Comparison of ENCODE assay signal across 10 cellular contexts in the genomic region with DNA sequence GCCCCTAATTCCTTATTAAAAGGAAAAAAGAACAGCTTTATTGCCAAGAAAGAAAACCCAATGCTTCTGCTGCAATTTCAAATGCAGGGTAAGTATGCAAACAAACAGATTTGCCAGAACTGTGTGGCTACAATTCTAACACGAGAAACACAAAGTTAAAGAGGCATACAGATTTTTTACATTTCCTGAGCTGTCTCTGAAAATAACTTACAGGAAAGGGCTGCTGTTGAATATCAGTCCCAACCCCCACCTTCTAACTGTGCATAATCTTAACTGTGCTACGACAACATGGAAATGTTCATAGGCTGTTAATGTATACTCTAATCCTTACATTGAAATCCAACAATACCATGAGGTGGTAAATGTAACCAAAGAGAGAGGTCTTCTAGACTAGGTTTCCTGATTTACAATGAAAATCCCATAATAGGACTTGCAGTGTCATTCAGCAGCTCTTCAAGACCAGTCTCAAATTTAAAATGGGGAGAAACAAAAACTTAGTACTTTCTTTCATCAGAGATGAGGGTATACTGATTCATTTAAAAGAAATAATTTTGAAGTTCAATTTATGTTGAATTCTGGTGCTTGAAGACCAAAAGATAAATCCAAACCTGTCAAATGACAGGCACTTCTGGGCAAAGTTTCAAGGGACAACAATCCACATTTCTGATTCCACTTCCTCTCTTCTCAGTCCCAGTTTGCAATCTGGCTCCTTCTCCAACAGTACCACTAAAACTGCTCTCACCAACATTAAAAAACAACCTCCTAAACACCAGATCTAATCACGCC. TPM values are rescaled to one million over a fixed set of nuclear protein-coding genes. Genes with fewer than 3 reads are reported as not detected.
DNase-seq lines count a peak whose midpoint lies in the region; FAIRE-seq and TF ChIP-seq lines count a peak whose summit lies in the region.
"Had no signal": no experiment of that assay in that cellular context is flagged by ENCODE, and none has a peak within 500 bp of the region (broad histone marks: within the 10 kb centered on the region; RNA-seq: fewer than 3 reads in every experiment).

No MANE protein-coding gene starts in this region.

- H3K4me3 Mint-ChIP-seq in HFFc6, result peak overlapping the region; percentile 29

- no peak for TF ChIP-seq POLR2A in transverse colon (IDR thresholded peaks at IDR 0.05)

- H3K4me3 ChIP-seq in ascending aorta, result no peak overlapping the region
- H3K4me3 ChIP-seq in transverse colon, result no peak overlapping the region
- H3K4me3 ChIP-seq: testis had no signal

- H3K27me3 ChIP-seq in ascending aorta, result no peaks in the 10 kb centered on the region
- no peaks in the 10 kb centered on the region for H3K27me3 ChIP-seq in layer of hippocampus (ENCODE audit: control insufficient read depth, insufficient read depth, low read length)
- H3K27me3 ChIP-seq in transverse colon, result no peaks in the 10 kb centered on the region
- H3K27me3 ChIP-seq: testis had no signal

- in situ Hi-C loops in transverse colon (cut with MboI; ENCODE audit: low pct_ligation_motif_present in 1 of 4, low pct_unique_long_range_greater_than_20kb in 1 of 4, low sequenced_read_pairs in 3 of 4), result no loop called here

- H3K27ac ChIP-seq in ascending aorta (peak overlapping the region; percentile 66 to 72), layer of hippocampus (ENCODE audit: low read depth, low read length) (peak overlapping the region; percentile 46), transverse colon (peak overlapping the region; percentile 62 to 78 (median 75))

- H3K36me3 ChIP-seq in ascending aorta (no peaks in the 10 kb centered on the region), transverse colon (no peaks in the 10 kb centered on the region)

- H3K4me1 ChIP-seq in ascending aorta, result peaks cover 10 to 39% of the 10 kb centered on the region in 2 donors
- H3K4me1 ChIP-seq in transverse colon, result peaks cover 27 to 81% (median 43%) of the 10 kb centered on the region in 4 donors

- no peak for FAIRE-seq in frontal cortex (lab: Jason Lieb, UNC)

- H3K4me1 Mint-ChIP-seq in HFFc6 (ENCODE audit: low read depth), result peaks cover 72% of the 10 kb centered on the region

- H3K27me3 Mint-ChIP-seq in HFFc6 (ENCODE audit: insufficient read depth), result no peaks in the 10 kb centered on the region; the same call in 1 of the 2 replicates

- TF ChIP-seq EP300 in transverse colon (IDR thresholded peaks at IDR 0.05; ENCODE audit: low read depth), result no peak

- intact Hi-C loops in ascending aorta (cut with DNase I) (no loop called here), transverse colon (cut with DNase I; ENCODE audit: low total_unique reads) (no loop called here)

- H3K9me3 ChIP-seq in ascending aorta (no peaks in the 10 kb centered on the region), transverse colon (no peaks in the 10 kb centered on the region)
- H3K9me3 ChIP-seq: testis had no signal

- DNase-seq in HFFc6 (peak; percentile 10), ascending aorta (ENCODE audit: low spot score in 2 of 2) (no peak), transverse colon (no peak), frontal cortex (ENCODE audit: low spot score in 2 of 2) (no peak), 8988T (no peak), SHP77 treated with DMSO at 0.1 percent for 48 hours (lab: John Stamatoyannopoulos, UW) (no peak)
- DNase-seq: amniotic stem cell, hypothalamus, testis had no signal

- H3K36me3 Mint-ChIP-seq in HFFc6 (ENCODE audit: low read depth), result peaks cover 13% of the 10 kb centered on the region; the same call in 1 of the 2 replicates

- WGBS in transverse colon (ENCODE audit: low coverage in 1 of 2), 2 donors, result 73 to 78% methylated on average over 1 to 3 of the region's 3 CpGs

- no peaks in the 10 kb centered on the region for H3K9me3 Mint-ChIP-seq in HFFc6

- peak overlapping the region; percentile 95 for H3K27ac Mint-ChIP-seq in HFFc6

- TF ChIP-seq CTCF in HFFc6 (IDR thresholded peaks at IDR 0.05) (no peak), ascending aorta (IDR thresholded peaks at IDR 0.05) (no peak), transverse colon (IDR thresholded peaks at IDR 0.05) (no peak)

RNA-seq across cellular contexts. Expression of a gene that starts 14.4 kb away (rescaled TPM):
- total RNA-seq in HFFc6 (2021; fragmentation: NEBNext Ultra II Directional; extraction: Animal tissue kit (Norgen Biotek cat#: 25700)), result 1 to 10 TPM; 5.5 to 6.6 (median 6.0) TPM
- total RNA-seq in ascending aorta (2.0 TPM), transverse colon (10 to 100 TPM; 25.0 to 37.0 (median 32.1) TPM), frontal cortex (12.6 TPM)

RNA-seq across cellular contexts. Expression of a gene that starts 14.7 kb away (rescaled TPM):
- total RNA-seq in HFFc6 (2021; fragmentation: NEBNext Ultra II Directional; extraction: Animal tissue kit (Norgen Biotek cat#: 25700)), result 10 to 100 TPM; 61.8 to 69.0 (median 66.2) TPM
- total RNA-seq in ascending aorta (141 TPM), transverse colon (100 to 1,000 TPM in 1 of 4 donors, 10 to 100 TPM in 3; 55.2 to 130 (median 85.5) TPM), frontal cortex (293 TPM)
